Comparison of ENCODE assay signal across 8 cellular contexts in genomic region chr4:128379860-128380259, GRCh38.
A peak's percentile ranks its signal among the peaks of the same experiment; 100 is the strongest.
DNase-seq lines count a peak whose midpoint lies in the region; FAIRE-seq and TF ChIP-seq lines count a peak whose summit lies in the region.

No MANE protein-coding gene starts in this region.

- peak; percentile 52 to 71 (median 62) for TF ChIP-seq CTCF in H1 (IDR thresholded peaks at IDR 0.05; ENCODE audit: control extremely low read depth in 1 of 3, insufficient read depth in 1 of 3, low read depth in 1 of 3, low read length in 3 of 3)
- peak; percentile 49 for TF ChIP-seq CTCF in neural crest cell (conservative IDR thresholded peaks at IDR 0.05)

- H3K9me3 Mint-ChIP-seq in neural crest cell: peaks cover 8% of the 10 kb centered on the region

- no peak overlapping the region for H2BK12ac ChIP-seq in H1 (ENCODE audit: low read depth, low read length)

- no peak overlapping the region for H2BK5ac ChIP-seq in H1 (ENCODE audit: low read depth, low read length)

- H2BK15ac ChIP-seq in H1 (ENCODE audit: low read length): no peak overlapping the region

- TF ChIP-seq POLR2A in H1 (IDR thresholded peaks at IDR 0.05; ENCODE audit: control extremely low read depth in 1 of 2, low read depth in 2 of 2, low read length in 2 of 2): no peak

- FAIRE-seq in GM19239 (lab: Jason Lieb, UNC) (peak; percentile 70), H1 (lab: Jason Lieb, UNC) (no peak)

- no peak for TF ChIP-seq EP300 in H1 (IDR thresholded peaks at IDR 0.05; ENCODE audit: borderline replicate concordance in 1 of 2, low read depth in 2 of 2, low read length in 2 of 2)

- peak; percentile 50 for DNase-seq in ACHN
- peak; percentile 24 for DNase-seq in GM19239 (ENCODE audit: insufficient read length, low spot score)
- DNase-seq in NCI-H226: peak; percentile 7
- DNase-seq in H1 (ENCODE audit: low read depth in 1 of 2, low spot score in 2 of 2): peak in 1 of 2 experiments; percentile 64
- no peak for DNase-seq in neural crest cell (ENCODE audit: low read depth, low spot score)
- DNase-seq in activated naive CD4-positive, alpha-beta T cell treated with anti-CD3 and anti-CD28 coated beads, Interleukin-2, amount 50 U/mL, for 16 hours: no peak
- DNase-seq in NCI-H1436 (lab: John Stamatoyannopoulos, UW): no peak
- no peak for DNase-seq in ureter (ENCODE audit: low spot score)

- H2BK120ac ChIP-seq in H1 (replicated peaks; ENCODE audit: low read depth, low read length): no peak overlapping the region

- no peak overlapping the region for H3K4me2 ChIP-seq in H1 (ENCODE audit: insufficient read depth in 1 of 2, low read depth in 2 of 2, low read length in 2 of 2)

- no peaks in the 10 kb centered on the region; a peak in 1 of 7 replicates for H3K27me3 ChIP-seq in H1 (replicated peaks in 1 of 4; ENCODE audit: control insufficient read depth in 3 of 4, extremely low read depth in 1 of 4, insufficient read depth in 3 of 4, low read length in 3 of 4)

- no peak overlapping the region for H4K91ac ChIP-seq in H1 (replicated peaks; ENCODE audit: insufficient read length, low read length)

- no peak overlapping the region for H3K4me3 ChIP-seq in H1 (ENCODE audit: extremely low read depth in 1 of 4, insufficient read depth in 2 of 4, low read depth in 3 of 4, low read length in 4 of 4)

- H3K27ac ChIP-seq in H1 (ENCODE audit: low read depth, low read length): no peak overlapping the region

- no peak overlapping the region for H3K9ac ChIP-seq in H1 (replicated peaks in 1 of 4; ENCODE audit: extremely low read depth in 1 of 4, low read depth in 3 of 4, low read length in 3 of 4)

- H2BK20ac ChIP-seq in H1 (ENCODE audit: low read length): no peak overlapping the region

- TF ChIP-seq RAD21 in H1 (IDR thresholded peaks at IDR 0.05 in 1 of 2, conservative IDR thresholded peaks at IDR 0.05 in 1 of 2; ENCODE audit: low read depth in 2 of 2, low read length in 2 of 2): peak; percentile 53 to 62

- H2AFZ ChIP-seq in H1 (ENCODE audit: low read length): peak overlapping the region; percentile 87; the same call in 1 of the 2 replicates

- POLR2A ChIA-PET in H1 (lab: Charles Lee; ENCODE audit: partially characterized antibody): interaction anchor here (1.0 kb wide), 1 partner anchor 433 kb away, joined by 5 read pairs; no protein-coding TSS in a partner anchor

- H4K20me1 ChIP-seq in H1 (replicated peaks in 1 of 2; ENCODE audit: control insufficient read depth in 1 of 2, insufficient read depth in 2 of 2, low read length in 2 of 2): no peaks in the 10 kb centered on the region

- peaks cover 0 to 3% (median 0%) of the 10 kb centered on the region in 4 experiments; a peak in 4 of 7 replicates for H3K4me1 ChIP-seq in H1 (replicated peaks in 1 of 4; ENCODE audit: control insufficient read depth in 3 of 4, insufficient read depth in 4 of 4, low read length in 3 of 4)

- no peak overlapping the region for H3K56ac ChIP-seq in H1 (replicated peaks; ENCODE audit: insufficient read length, low read depth, low read length)

- peaks cover 10% of the 10 kb centered on the region for H3K36me3 Mint-ChIP-seq in neural crest cell (ENCODE audit: low read depth)

- 87% methylated on average over 3 of the region's 3 CpGs; no CpG with 5 or more reads in 1 of the 2 experiments for WGBS in H1 (ENCODE audit: extremely low coverage in 1 of 2, insufficient coverage in 1 of 2, insufficient read length in 1 of 2, insufficient replicate concordance in 2 of 2, low coverage in 1 of 2, low lambda C conversion rate in 2 of 2, missing lambda C conversion rate in 1 of 2), 2 experiments

- H3K79me2 ChIP-seq in H1 (ENCODE audit: control insufficient read depth in 1 of 2, insufficient read depth in 2 of 2, low read length in 2 of 2): no peaks in the 10 kb centered on the region

- no peak overlapping the region for H3K4me3 Mint-ChIP-seq in neural crest cell

- no peak overlapping the region for H3K18ac ChIP-seq in H1 (ENCODE audit: extremely low read depth, low read length)

- H3K36me3 ChIP-seq in H1 (ENCODE audit: control insufficient read depth in 2 of 4, insufficient read depth in 4 of 4, low read length in 3 of 4): no peaks in the 10 kb centered on the region

- no peak overlapping the region for H4K8ac ChIP-seq in H1 (ENCODE audit: extremely low read depth, insufficient read depth, low read length)

- H3K4me1 Mint-ChIP-seq in neural crest cell: no peaks in the 10 kb centered on the region

- in situ Hi-C loops in ACHN (cut with HindIII; ENCODE audit: low pct_ligation_motif_present, low pct_unique_long_range_greater_than_20kb, low sequenced_read_pairs): no loop called here

- CTCF ChIA-PET in H1 (lab: Charles Lee; ENCODE audit: partially characterized antibody): interaction anchor here (0.8 to 2.5 kb wide), 10 partner anchors 10 to 194 kb away, joined by 3 to 10 read pairs (median 4); no protein-coding TSS in a partner anchor

- H3K9me3 ChIP-seq in H1 (ENCODE audit: insufficient read depth in 2 of 2, low read depth in 1 of 2, low read length in 1 of 2): peaks cover 9 to 14% of the 10 kb centered on the region in 2 experiments; a peak in 3 of 4 replicates

- H4K5ac ChIP-seq in H1 (ENCODE audit: insufficient read length, low read depth, low read length): no peak overlapping the region

- no peak overlapping the region for H3K27ac Mint-ChIP-seq in neural crest cell (ENCODE audit: unreplicated experiment)

- no peaks in the 10 kb centered on the region for H3K27me3 Mint-ChIP-seq in neural crest cell (ENCODE audit: low read depth)

- no peak overlapping the region for H3K23ac ChIP-seq in H1 (ENCODE audit: insufficient read length)

- no peak overlapping the region for H3K14ac ChIP-seq in H1 (ENCODE audit: insufficient read length)

- H3K4ac ChIP-seq in H1 (replicated peaks; ENCODE audit: insufficient read length, low read depth, low read length): no peak overlapping the region

- H2AK5ac ChIP-seq in H1 (ENCODE audit: low read depth, low read length): no peak overlapping the region

- H3K23me2 ChIP-seq in H1 (ENCODE audit: low read depth, low read length): no peaks in the 10 kb centered on the region

- no peaks in the 10 kb centered on the region for H3K79me1 ChIP-seq in H1 (ENCODE audit: low read depth, low read length)

Comparison
In these comparisons a context has a peak if more than half of its experiments do, and no peak if none do; other contexts are left out.
1. DNase-seq: peak in ACHN (single experiment), GM19239 (single experiment) and NCI-H226 (single experiment); none in neural crest cell (single experiment), activated naive CD4-positive, alpha-beta T cell treated with anti-CD3 and anti-CD28 coated beads, Interleukin-2, amount 50 U/mL, for 16 hours (single experiment), NCI-H1436 (single experiment) and ureter (single experiment).